8 cellular contexts compared by ENCODE assay signal in genomic region chr16:75147968-75148310, GRCh38. TPM values are rescaled to one million over a fixed set of nuclear protein-coding genes. Genes with fewer than 3 reads are reported as not detected.
DNase-seq lines count a peak whose midpoint lies in the region; ATAC-seq and TF ChIP-seq lines count a peak whose summit lies in the region.

No MANE protein-coding gene starts in this region.

- H3K4me1 ChIP-seq in fibroblast of lung (ENCODE audit: control insufficient read depth, extremely low read depth, insufficient read depth, low read length) (no peaks in the 10 kb centered on the region), sigmoid colon (peaks cover 0 to 11% (median 8%) of the 10 kb centered on the region in 4 donors)

- TF ChIP-seq EP300 in sigmoid colon (IDR thresholded peaks at IDR 0.05), result no peak

- peaks cover 2% of the 10 kb centered on the region; the same call in 1 of the 2 replicates for H3K9me3 ChIP-seq in SK-N-MC (ENCODE audit: low read depth, low read length)
- H3K9me3 ChIP-seq in fibroblast of lung (ENCODE audit: control insufficient read depth, insufficient read depth, low read depth, low read length), result no peaks in the 10 kb centered on the region
- peaks cover 0 to 2% (median 0%) of the 10 kb centered on the region in 4 donors for H3K9me3 ChIP-seq in sigmoid colon

- H3K79me2 ChIP-seq in fibroblast of lung (ENCODE audit: control insufficient read depth, insufficient read depth, low read length), result peaks cover 5% of the 10 kb centered on the region

- H3K27ac ChIP-seq in SK-N-MC (no peak overlapping the region), fibroblast of lung (ENCODE audit: insufficient read depth, low read length) (no peak overlapping the region), sigmoid colon (peak overlapping the region; percentile 98 to 100 (median 100))

- H3K4me3 ChIP-seq in GM12865 (ENCODE audit: low read depth, low read length) (peak overlapping the region; percentile 96), SK-N-MC (peak overlapping the region; percentile 88; the same call in 1 of the 2 replicates), fibroblast of lung (replicated peaks in 1 of 4; ENCODE audit: control extremely low read depth in 1 of 4, insufficient read depth in 1 of 4, low read depth in 3 of 4, low read length in 4 of 4) (peak overlapping the region; percentile 41 to 99 (median 85)), sigmoid colon (peak overlapping the region; percentile 90 to 100 (median 99))

- peak overlapping the region; percentile 74 for H3K4me2 ChIP-seq in fibroblast of lung (ENCODE audit: extremely low read depth, insufficient read depth, low read length)

- H3K27me3 ChIP-seq in fibroblast of lung (ENCODE audit: control insufficient read depth, insufficient read depth, low read length), result peaks cover 3% of the 10 kb centered on the region
- no peaks in the 10 kb centered on the region for H3K27me3 ChIP-seq in sigmoid colon

- H4K20me1 ChIP-seq in fibroblast of lung (ENCODE audit: control insufficient read depth, extremely low read depth, insufficient read depth, low read length), result no peaks in the 10 kb centered on the region

- WGBS in sigmoid colon, 2 donors, result 28 to 58% methylated on average over 3 of the region's 3 CpGs

- peaks cover 13% of the 10 kb centered on the region; the same call in 1 of the 2 replicates for H3K36me3 ChIP-seq in SK-N-MC (ENCODE audit: insufficient read depth, low read length)
- no peaks in the 10 kb centered on the region for H3K36me3 ChIP-seq in fibroblast of lung (ENCODE audit: control insufficient read depth, insufficient read depth, low read length)
- peaks cover 0 to 10% (median 0%) of the 10 kb centered on the region in 4 donors for H3K36me3 ChIP-seq in sigmoid colon

- TF ChIP-seq POLR2A in sigmoid colon (IDR thresholded peaks at IDR 0.05), result no peak

- no peak for ATAC-seq in left colon

- DNase-seq in GM12865 (ENCODE audit: low read depth) (no peak), SK-N-MC (ENCODE audit: low read depth, low spot score) (no peak), fibroblast of lung (ENCODE audit: low read depth in 2 of 2) (no peak), sigmoid colon (no peak), left colon (no peak), DMS153 (lab: John Stamatoyannopoulos, UW) (no peak), NCI-H146 treated with DMSO at 0.1 percent for 48 hours (lab: John Stamatoyannopoulos, UW; ENCODE audit: unreplicated experiment) (no peak), GDM1 (lab: John Stamatoyannopoulos, UW) (no peak)

- H2AFZ ChIP-seq in fibroblast of lung (ENCODE audit: low read length), result peak overlapping the region; percentile 29

- intact Hi-C loops in sigmoid colon (cut with DNase I), result loop anchor here (2.0 to 10.0 kb wide), 2 partner anchors 31 to 333 kb away; partner anchors contain the start of gene LDHD
- intact Hi-C loops in left colon (cut with DNase I, micrococcal nuclease), result no loop called here

- TF ChIP-seq CTCF in GM12865 (IDR thresholded peaks at IDR 0.05; ENCODE audit: insufficient read depth, low read depth, low read length, missing control alignments), result no peak
- no peak for TF ChIP-seq CTCF in fibroblast of lung (conservative IDR thresholded peaks at IDR 0.05 in 1 of 2, IDR thresholded peaks at IDR 0.05 in 1 of 2; ENCODE audit: low read depth in 1 of 2, low read length in 2 of 2)
- no peak for TF ChIP-seq CTCF in sigmoid colon (IDR thresholded peaks at IDR 0.05)

- peak overlapping the region; percentile 32 for H3K9ac ChIP-seq in SK-N-MC (ENCODE audit: insufficient read length)
- H3K9ac ChIP-seq in fibroblast of lung (ENCODE audit: insufficient read depth, low read length), result no peak overlapping the region

RNA-seq across cellular contexts. Expression of gene ZFP1, which starts 0.4 kb away (rescaled TPM):
- total RNA-seq in fibroblast of lung, result 9.8 and 14.4 TPM in 2 replicates
- 7.7 and 9.8 TPM in 2 replicates for polyA plus RNA-seq in fibroblast of lung
- polyA plus RNA-seq in fibroblast of lung (2012), result 8.2 and 8.3 TPM in 2 replicates
- polyA minus RNA-seq in fibroblast of lung (ENCODE audit: low replicate concordance), result 1.1 and 3.2 TPM in 2 replicates
- 10 to 100 TPM in 3 of 4 donors, 1 to 10 TPM in 1; 9.2 to 17.5 (median 15.4) TPM for total RNA-seq in sigmoid colon
- 1 to 10 TPM in 2 of 3 donors, under 1 TPM in 1; 0.60 to 4.0 (median 2.3) TPM for polyA plus RNA-seq in sigmoid colon
- 1 to 10 TPM; 3.1 to 6.2 TPM for total RNA-seq in left colon

RNA-seq across cellular contexts. Expression of gene LDHD, which starts 31.4 kb away (rescaled TPM):
- total RNA-seq in fibroblast of lung (1.0 and 4.5 TPM in 2 replicates), sigmoid colon (1 to 10 TPM; 2.5 to 7.6 (median 7.3) TPM), left colon (10 to 100 TPM; 85.0 to 89.2 TPM)
- polyA plus RNA-seq in fibroblast of lung (0.27 and 0.52 TPM in 2 replicates), sigmoid colon (100 to 1,000 TPM in 1 of 3 donors, 10 to 100 TPM in 2; 66.1 to 114 (median 78.0) TPM)
- 0.35 and 0.91 TPM in 2 replicates for polyA plus RNA-seq in fibroblast of lung (2012)
- polyA minus RNA-seq in fibroblast of lung (ENCODE audit: low replicate concordance), result 0.27 TPM in 1 of 2 replicates, not detected in the other

RNA-seq across cellular contexts. Expression of gene CTRB2, which starts 59.0 kb away (rescaled TPM):
- total RNA-seq in fibroblast of lung, result not detected in 2 replicates
- not detected in 2 replicates for polyA plus RNA-seq in fibroblast of lung
- 0.10 TPM in 1 of 2 replicates, not detected in the other for polyA plus RNA-seq in fibroblast of lung (2012)
- not detected in 2 replicates for polyA minus RNA-seq in fibroblast of lung (ENCODE audit: low replicate concordance)
- not detected for total RNA-seq in sigmoid colon
- polyA plus RNA-seq in sigmoid colon, result 10 to 100 TPM in 1 of 3 donors, under 1 TPM in 1, not detected in 1; 0.42 to 17.4 TPM
- total RNA-seq in left colon, result 1 to 10 TPM in 1 of 2 donors, not detected in 1; 6.1 TPM

Comparison
In these comparisons a context has a peak if more than half of its experiments do, and no peak if none do; other contexts are left out.
1. H3K27ac ChIP-seq: peak in sigmoid colon (4 of 4); none in SK-N-MC (single experiment) and fibroblast of lung (single experiment).
2. RNA of gene LDHD, which starts 31.4 kb away (total RNA-seq): 85.0 to 89.2 TPM in left colon; 2.5 to 7.6 TPM in sigmoid colon and 1.0 to 4.5 TPM in fibroblast of lung; every median in the first group is over 10 times any median in the second.
3. Peak in every context shown above with its lines, with median percentiles within 50 percentile points of each other: H3K4me3 ChIP-seq.